In the genomic region with DNA sequence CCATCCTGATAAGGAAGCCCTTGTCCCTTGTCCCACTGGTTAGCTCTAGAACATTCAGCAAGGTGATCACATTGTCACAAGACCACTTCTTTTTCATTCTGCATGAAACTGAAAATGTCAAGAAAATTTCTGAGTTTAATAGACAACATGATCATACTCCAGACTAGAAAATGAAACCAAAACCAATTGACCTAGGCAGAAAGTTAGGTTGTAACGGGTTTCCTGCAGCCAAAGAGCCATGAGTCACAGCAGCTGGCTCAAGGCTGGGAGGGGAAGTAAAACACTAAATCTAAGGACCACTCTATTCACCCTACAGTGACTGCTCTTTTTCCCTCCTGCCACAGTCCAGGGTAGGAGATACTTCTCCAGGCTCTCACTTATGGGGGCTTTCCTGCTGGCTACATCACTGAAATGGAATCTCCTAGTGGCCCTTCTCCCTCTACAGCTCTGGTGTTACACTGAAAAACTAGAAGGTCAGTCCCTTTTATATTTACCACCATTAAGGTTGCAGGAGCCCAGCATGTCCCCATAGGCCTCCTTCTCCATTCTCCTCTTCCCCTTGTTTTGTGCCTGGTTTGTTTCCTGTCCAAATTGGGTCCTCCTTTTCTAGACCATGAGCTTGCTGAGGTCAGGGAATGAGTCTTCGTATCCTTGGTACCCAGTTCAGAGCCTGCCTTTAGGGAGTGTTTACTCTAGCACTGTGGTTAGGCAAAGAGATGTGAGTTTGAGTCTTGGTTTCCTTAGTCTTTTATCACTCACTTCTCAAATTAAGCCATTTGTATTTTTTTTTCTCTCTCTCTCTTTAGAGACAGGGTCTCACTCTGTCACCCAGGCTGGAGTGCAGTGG, we compare ENCODE assay signal across 8 cellular contexts.
DNase-seq lines count a peak whose midpoint lies in the region; ATAC-seq and TF ChIP-seq lines count a peak whose summit lies in the region.

No MANE protein-coding gene starts in this region.

- no peak for TF ChIP-seq POLR2A in thyroid gland (IDR thresholded peaks at IDR 0.05)

- peak; percentile 93 for ATAC-seq in GM21528 (IDR thresholded peaks at IDR 0.05; ENCODE audit: low FRiP score, unreplicated experiment)

- intact Hi-C loops in thyroid gland (cut with DNase I), result no loop called here

- in situ Hi-C loops in KBM-7 (cut with MboI; ENCODE audit: low pct_unique_long_range_greater_than_20kb, low sequenced_read_pairs), result no loop called here

- H3K27me3 ChIP-seq in mucosa of rectum (ENCODE audit: control insufficient read depth in 2 of 2, insufficient read depth in 2 of 2, low read length in 2 of 2) (no peaks in the 10 kb centered on the region), thyroid gland (no peaks in the 10 kb centered on the region)

- H3K9me3 ChIP-seq in mucosa of rectum (ENCODE audit: control insufficient read depth in 2 of 2, low read length in 2 of 2), result no peaks in the 10 kb centered on the region
- H3K9me3 ChIP-seq in thyroid gland, result no peaks in the 10 kb centered on the region

- 53 to 54% methylated on average over 2 of the region's 2 CpGs for WGBS in thyroid gland, 2 donors

- peak overlapping the region; percentile 32 to 33 for H3K9ac ChIP-seq in mucosa of rectum (ENCODE audit: low read depth in 1 of 2, low read length in 2 of 2)

- H3K36me3 ChIP-seq in mucosa of rectum (ENCODE audit: control insufficient read depth in 2 of 2, insufficient read depth in 2 of 2, low read length in 2 of 2) (no peaks in the 10 kb centered on the region), thyroid gland (no peaks in the 10 kb centered on the region)

- H3K4me1 ChIP-seq in mucosa of rectum (ENCODE audit: control insufficient read depth in 2 of 2, insufficient read depth in 2 of 2, low read length in 2 of 2), result peaks cover 5 to 6% of the 10 kb centered on the region in 2 donors
- H3K4me1 ChIP-seq in thyroid gland, result peaks cover 13 to 15% of the 10 kb centered on the region in 2 donors

- TF ChIP-seq CTCF in coronary artery (IDR thresholded peaks at IDR 0.05) (no peak), thyroid gland (IDR thresholded peaks at IDR 0.05) (no peak)

- H3K27ac ChIP-seq in coronary artery (peak overlapping the region; percentile 55 to 77), mucosa of rectum (ENCODE audit: low read depth in 2 of 2, low read length in 2 of 2) (peak overlapping the region; percentile 63 to 72), thyroid gland (peak overlapping the region; percentile 66 to 77 (median 72))

- peak; percentile 83 for DNase-seq in EH (ENCODE audit: low read depth)
- peak; percentile 72 for DNase-seq in KBM-7
- DNase-seq in activated CD4-positive, CD25-positive, alpha-beta regulatory T cell treated with anti-CD3 and anti-CD28 coated beads, Interleukin-2, amount 50 U/mL, for 16 hours (ENCODE audit: low read depth, low spot score), result peak; percentile 13
- no peak for DNase-seq in coronary artery (ENCODE audit: low spot score)
- DNase-seq in thyroid gland, result peak; percentile 53 to 59
- no peak for DNase-seq in NCI-H345 treated with DMSO at 0.1 percent for 48 hours (lab: John Stamatoyannopoulos, UW; ENCODE audit: unreplicated experiment)

- peak overlapping the region; percentile 60 for H3K4me3 ChIP-seq in coronary artery
- H3K4me3 ChIP-seq in mucosa of rectum (ENCODE audit: low read length in 2 of 2), result peak overlapping the region; percentile 35 to 56
- H3K4me3 ChIP-seq in thyroid gland (replicated peaks in 1 of 3), result no peak overlapping the region

Comparison
In these comparisons a context has a peak if more than half of its experiments do, and no peak if none do; other contexts are left out.
1. DNase-seq: peak in EH (single experiment), KBM-7 (single experiment), activated CD4-positive, CD25-positive, alpha-beta regulatory T cell treated with anti-CD3 and anti-CD28 coated beads, Interleukin-2, amount 50 U/mL, for 16 hours (single experiment) and thyroid gland (2 of 2); none in coronary artery (single experiment) and NCI-H345 treated with DMSO at 0.1 percent for 48 hours (single experiment).
2. H3K4me3 ChIP-seq: peak in coronary artery (single experiment) and mucosa of rectum (2 of 2); none in thyroid gland (0 of 3).
3. Peak in every context shown above with its lines, with median percentiles within 50 percentile points of each other: H3K27ac ChIP-seq.